Comparison of ENCODE assay signal across 9 cellular contexts in genomic region chr4:107826427-107826980, GRCh38. TPM values are rescaled to one million over a fixed set of nuclear protein-coding genes. Genes with fewer than 3 reads are reported as not detected.
DNase-seq lines count a peak whose midpoint lies in the region; ATAC-seq and TF ChIP-seq lines count a peak whose summit lies in the region.
"Had no signal": no experiment of that assay in that cellular context is flagged by ENCODE, and none has a peak within 500 bp of the region (broad histone marks: within the 10 kb centered on the region; RNA-seq: fewer than 3 reads in every experiment).

No MANE protein-coding gene starts in this region.

- dilution Hi-C loops in IMR-90 (cut with HindIII; ENCODE audit: low sequenced_read_pairs, unreplicated experiment) = no loop called here

- H3K14ac ChIP-seq in IMR-90 (replicated peaks; ENCODE audit: low read depth, low read length) = no peak overlapping the region

- no peak overlapping the region for H4K5ac ChIP-seq in IMR-90 (ENCODE audit: low read depth, low read length)

- H3K9ac ChIP-seq in IMR-90 (ENCODE audit: low read depth, low read length) (no peak overlapping the region), liver (ENCODE audit: low read depth in 1 of 2, low read length in 2 of 2) (peak overlapping the region; percentile 37 to 79)

- H2AK5ac ChIP-seq in IMR-90 (ENCODE audit: low read depth, low read length) = no peak overlapping the region

- H2AK9ac ChIP-seq in IMR-90 (replicated peaks; ENCODE audit: low read depth, low read length, poor library complexity) = no peak overlapping the region

- 0 out of 2 replicates have a peak, but pooled peaks cover 2% of the 10 kb centered on the region for H3K9me1 ChIP-seq in IMR-90 (ENCODE audit: insufficient read depth, low read length)

- DNase-seq in IMR-90 = no peak
- peak; percentile 25 for DNase-seq in cerebellar cortex (ENCODE audit: low spot score)
- DNase-seq in suprapubic skin (ENCODE audit: low spot score in 2 of 2) = no peak
- no peak for DNase-seq in NCI-H2081 treated with DMSO at 0.1 percent for 48 hours (lab: John Stamatoyannopoulos, UW)
- DNase-seq in iPS-NIHi11 (ENCODE audit: low spot score) = no peak
- DNase-seq: activated CD4-positive, alpha-beta T cell treated with anti-CD3 and anti-CD28 coated beads, Interleukin-2, amount 50 U/mL, for 1 hour; OCI-M1 had no signal

- H3K56ac ChIP-seq in IMR-90 (ENCODE audit: extremely low read depth, insufficient read depth, low read length) = no peak overlapping the region

- H3K4me1 ChIP-seq in IMR-90 (ENCODE audit: control insufficient read depth, insufficient read depth, low read length) = peaks cover 2% of the 10 kb centered on the region
- H3K4me1 ChIP-seq in liver (ENCODE audit: control insufficient read depth in 4 of 4, insufficient read depth in 4 of 4, low read length in 3 of 4) = peaks cover 0 to 22% (median 7%) of the 10 kb centered on the region in 4 donors
- H3K4me1 ChIP-seq in suprapubic skin = peaks cover 28% of the 10 kb centered on the region

- 0 out of 4 replicates have a peak, but pooled peaks cover 0 to 4% of the 10 kb centered on the region in 2 experiments for H3K79me1 ChIP-seq in IMR-90 (ENCODE audit: low read depth in 1 of 2, low read length in 2 of 2)

- H2AFZ ChIP-seq in IMR-90 (replicated peaks; ENCODE audit: low read length, poor library complexity) = no peak overlapping the region

- TF ChIP-seq POLR2A in IMR-90 (IDR thresholded peaks at IDR 0.05; ENCODE audit: low read depth, low read length) = no peak
- no peak for TF ChIP-seq POLR2A in suprapubic skin (IDR thresholded peaks at IDR 0.05)

- H3K4me2 ChIP-seq in IMR-90 (ENCODE audit: low read depth, low read length) = peak overlapping the region; percentile 84; the same call in 1 of the 2 replicates

- no peaks in the 10 kb centered on the region for H4K20me1 ChIP-seq in IMR-90 (ENCODE audit: insufficient read depth, low read length)

- H3K27me3 ChIP-seq in IMR-90 (ENCODE audit: control insufficient read depth, insufficient read depth, low read length) = no peaks in the 10 kb centered on the region
- H3K27me3 ChIP-seq in liver (ENCODE audit: control insufficient read depth in 4 of 4, insufficient read depth in 4 of 4, low read length in 3 of 4) = no peaks in the 10 kb centered on the region
- H3K27me3 ChIP-seq in suprapubic skin = no peaks in the 10 kb centered on the region

- H2BK5ac ChIP-seq in IMR-90 (ENCODE audit: low read depth, low read length, poor library complexity, severe bottlenecking) = no peak overlapping the region

- no peak overlapping the region for H2BK15ac ChIP-seq in IMR-90 (ENCODE audit: low read depth, low read length)

- no peak for ATAC-seq in IMR-90 (ENCODE audit: low read depth)
- no peak for ATAC-seq in HG03097 (IDR thresholded peaks at IDR 0.05; ENCODE audit: low FRiP score, unreplicated experiment)

- intact Hi-C loops in IMR-90 (cut with micrococcal nuclease) = loop anchor here (5.0 kb wide), 1 partner anchor 86 kb away; no protein-coding TSS in a partner anchor

- H3K27ac ChIP-seq in IMR-90 (ENCODE audit: insufficient read depth, low read length) (no peak overlapping the region), liver (ENCODE audit: low read depth in 1 of 2, low read length in 2 of 2) (peak overlapping the region; percentile 98 to 99), suprapubic skin (peak overlapping the region; percentile 96)

- H2BK20ac ChIP-seq in IMR-90 (ENCODE audit: low read depth, low read length) = no peak overlapping the region

- H3K18ac ChIP-seq in IMR-90 (ENCODE audit: low read depth, low read length) = no peak overlapping the region

- no peak overlapping the region for H4K91ac ChIP-seq in IMR-90 (ENCODE audit: insufficient read depth, low read depth, low read length)

- H3K9me3 ChIP-seq in IMR-90 (ENCODE audit: control insufficient read depth, insufficient read depth, low read length) (no peaks in the 10 kb centered on the region), liver (ENCODE audit: control insufficient read depth in 4 of 4, low read length in 3 of 4) (no peaks in the 10 kb centered on the region), suprapubic skin (no peaks in the 10 kb centered on the region)

- no TSS peak for BruUV-seq in IMR-90 (replicated peaks; lab: Mats Ljungman, UMichigan)

- TF ChIP-seq RAD21 in IMR-90 (IDR thresholded peaks at IDR 0.05; ENCODE audit: low read length) = no peak
- TF ChIP-seq RAD21 in liver (IDR thresholded peaks at IDR 0.05) = no peak

- H2BK120ac ChIP-seq in IMR-90 (ENCODE audit: low read depth, low read length) = no peak overlapping the region

- in situ Hi-C loops in IMR-90 (cut with MboI; ENCODE audit: low sequenced_read_pairs) = no loop called here

- TF ChIP-seq EP300 in suprapubic skin (IDR thresholded peaks at IDR 0.05) = no peak

- H3K23ac ChIP-seq in IMR-90 (ENCODE audit: low read depth, low read length) = no peak overlapping the region

- WGBS in IMR-90 (ENCODE audit: extremely low coverage in 2 of 2, insufficient read length in 1 of 2), 2 experiments = no CpG with 5 or more reads among the region's 5 CpGs
- WGBS in liver = 27% methylated on average over 5 of the region's 5 CpGs
- 48% methylated on average over 5 of the region's 5 CpGs for WGBS in suprapubic skin

- TF ChIP-seq CTCF in IMR-90 (conservative IDR thresholded peaks at IDR 0.05; ENCODE audit: low read depth, low read length) (no peak), liver (IDR thresholded peaks at IDR 0.05; ENCODE audit: low read depth, low read length, missing input control) (no peak), suprapubic skin (IDR thresholded peaks at IDR 0.05) (no peak)

- CTCF ChIA-PET in IMR-90 (lab: Yijun Ruan, JAX) = interaction anchor here (1.4 kb wide), 1 partner anchor 9 kb away, joined by 4 read pairs; no protein-coding TSS in a partner anchor

- H3K4me3 ChIP-seq in IMR-90 (ENCODE audit: insufficient read depth, low read depth, low read length) (no peak overlapping the region), liver (ENCODE audit: low read depth in 1 of 3, low read length in 3 of 3) (peak overlapping the region; percentile 84 to 88 (median 85)), suprapubic skin (peak overlapping the region; percentile 93)

- POLR2A ChIA-PET in IMR-90 (lab: Charles Lee; ENCODE audit: unreplicated experiment) = interaction anchor here (0.7 kb wide), 1 partner anchor 37 kb away, joined by 3 read pairs; no protein-coding TSS in a partner anchor

- no peaks in the 10 kb centered on the region for H3K36me3 ChIP-seq in IMR-90 (ENCODE audit: control insufficient read depth, insufficient read depth, low read length)
- no peaks in the 10 kb centered on the region for H3K36me3 ChIP-seq in liver (ENCODE audit: control insufficient read depth in 4 of 4, insufficient read depth in 3 of 4, low read depth in 1 of 4, low read length in 3 of 4)
- H3K36me3 ChIP-seq in suprapubic skin = no peaks in the 10 kb centered on the region

- H4K8ac ChIP-seq in IMR-90 (ENCODE audit: low read depth in 2 of 2, low read length in 2 of 2) = no peak overlapping the region

- H3K4ac ChIP-seq in IMR-90 (ENCODE audit: low read depth, low read length) = no peak overlapping the region

TF ChIP-seq in IMR-90, 13 proteins besides CTCF, POLR2A, EP300 and RAD21:
- TF ChIP-seq SMC3 (IDR thresholded peaks at IDR 0.05; ENCODE audit: low read depth, low read length) (no peak), CHD1 (IDR thresholded peaks at IDR 0.05; ENCODE audit: low read depth, low read length) (no peak), FOS (IDR thresholded peaks at IDR 0.05; ENCODE audit: low read depth, low read length) (no peak), RCOR1 (IDR thresholded peaks at IDR 0.05; ENCODE audit: insufficient replicate concordance, low read length) (no peak), USF2 (IDR thresholded peaks at IDR 0.05; ENCODE audit: low read depth, low read length) (no peak), RFX5 (IDR thresholded peaks at IDR 0.05; ENCODE audit: low read depth, low read length) (no peak), MAFK (IDR thresholded peaks at IDR 0.05; ENCODE audit: low read depth, low read length) (no peak), NFE2L2 (IDR thresholded peaks at IDR 0.05; ENCODE audit: low read depth, low read length) (no peak), CEBPB (IDR thresholded peaks at IDR 0.05; ENCODE audit: low read depth, low read length) (no peak)
TF ChIP-seq in IMR-90: peak in this region for 0.

TF ChIP-seq in liver, 16 proteins besides CTCF, POLR2A, EP300 and RAD21:
- TF ChIP-seq MAX (IDR thresholded peaks at IDR 0.05) = peak; percentile 15
- peak; percentile 77 for TF ChIP-seq YY1 (IDR thresholded peaks at IDR 0.05)
- TF ChIP-seq JUND (IDR thresholded peaks at IDR 0.05) = no peak
- TF ChIP-seq TAF1 (conservative IDR thresholded peaks at IDR 0.05) = peak; percentile 58
- TF ChIP-seq HNF4A (conservative IDR thresholded peaks at IDR 0.05) = peak in 1 of 2 donors; percentile 14
- no peak for TF ChIP-seq GABPA (IDR thresholded peaks at IDR 0.05 in 1 of 2, conservative IDR thresholded peaks at IDR 0.05 in 1 of 2)
- peak; percentile 10 for TF ChIP-seq SP1 (IDR thresholded peaks at IDR 0.05)

RNA-seq across cellular contexts. Expression of gene SGMS2, which starts 1.8 kb away (rescaled TPM):
- total RNA-seq in IMR-90 (2012; rRNA removed) (37.5 and 57.5 TPM in 2 replicates), liver (10 to 100 TPM; 13.1 to 41.7 TPM), suprapubic skin (100 to 1,000 TPM in 1 of 4 donors, 10 to 100 TPM in 3; 18.3 to 100 (median 66.6) TPM)
- polyA plus RNA-seq in IMR-90 (2012; rRNA removed) (13.4 and 16.5 TPM in 2 replicates), liver (10 to 100 TPM in 1 of 2 donors, 1 to 10 TPM in 1; 7.3 to 15.2 TPM)
- polyA plus RNA-seq in IMR-90 (2012; cell fraction: cytosol; rRNA removed) = 5.0 and 14.9 TPM in 2 replicates
- polyA plus RNA-seq in IMR-90 (2012; cell fraction: nucleus; rRNA removed; ENCODE audit: low replicate concordance) = 10.2 and 11.3 TPM in 2 replicates
